27 cellular contexts compared by ENCODE assay signal in genomic region chr1:109566982-109567381, GRCh38. TPM values are rescaled to one million over a fixed set of nuclear protein-coding genes. Genes with fewer than 3 reads are reported as not detected.
DNase-seq lines count a peak whose midpoint lies in the region; ATAC-seq and TF ChIP-seq lines count a peak whose summit lies in the region.
"Had no signal": no experiment of that assay in that cellular context is flagged by ENCODE, and none has a peak within 500 bp of the region (broad histone marks: within the 10 kb centered on the region; RNA-seq: fewer than 3 reads in every experiment).

No MANE protein-coding gene starts in this region.

- H3K27me3 ChIP-seq in cardiac muscle cell (no peaks in the 10 kb centered on the region), trophoblast cell (ENCODE audit: insufficient read depth, low read length) (no peaks in the 10 kb centered on the region), osteoblast (ENCODE audit: insufficient read depth, low read length) (no peaks in the 10 kb centered on the region)
- no peaks in the 10 kb centered on the region for H3K27me3 ChIP-seq in CD4-positive, alpha-beta memory T cell (ENCODE audit: insufficient read depth, low read length)
- H3K27me3 ChIP-seq: BE2C had no signal

- no peak overlapping the region for H4K91ac ChIP-seq in trophoblast cell (ENCODE audit: low read depth, low read length)

- H3K9me3 Mint-ChIP-seq in CD4-positive, alpha-beta memory T cell: no peaks in the 10 kb centered on the region
- no peaks in the 10 kb centered on the region for H3K9me3 Mint-ChIP-seq in endothelial cell (ENCODE audit: unreplicated experiment)
- H3K9me3 Mint-ChIP-seq: CD14-positive monocyte had no signal

- WGBS in trophoblast cell (ENCODE audit: extremely low coverage, insufficient coverage, insufficient read length): no CpG with 5 or more reads among the region's 1 CpG

- H3K79me1 ChIP-seq in trophoblast cell (ENCODE audit: low read length): no peaks in the 10 kb centered on the region

- H3K9ac ChIP-seq in trophoblast cell (ENCODE audit: low read length): no peak overlapping the region

- H3K14ac ChIP-seq in trophoblast cell (ENCODE audit: low read length): no peak overlapping the region

- DNase-seq in cardiac muscle cell (ENCODE audit: low read depth in 1 of 2, low spot score in 1 of 2) (no peak), Right ventricle myocardium inferior (ENCODE audit: missing footprints) (no peak), endothelial cell (ENCODE audit: low spot score) (no peak), trophoblast cell (no peak), osteoblast (ENCODE audit: insufficient read length, low spot score, missing footprints) (no peak)
- DNase-seq in CD4-positive, alpha-beta memory T cell: no peak
- DNase-seq: 8988T, ACHN, BE2C, DMS153, DND-41, NCI-H2029 treated with DMSO at 0.1 percent for 48 hours, NCI-H2227 treated with DMSO at 0.1 percent for 48 hours, NCI-H526 treated with DMSO at 0.1 percent for 48 hours, SIG-M5 had no signal

- H3K27ac ChIP-seq in cardiac muscle cell (peak overlapping the region; percentile 14), trophoblast cell (ENCODE audit: low read depth, low read length) (no peak overlapping the region), osteoblast (ENCODE audit: low read depth, low read length) (no peak overlapping the region)
- H3K27ac ChIP-seq in CD4-positive, alpha-beta memory T cell (ENCODE audit: low read depth, low read length): no peak overlapping the region
- H3K27ac ChIP-seq: RWPE1, SK-N-MC had no signal

- TF ChIP-seq CTCF in cardiac muscle cell (IDR thresholded peaks at IDR 0.05; ENCODE audit: low read depth, low read length) (no peak), endothelial cell (IDR thresholded peaks at IDR 0.05; ENCODE audit: unreplicated experiment) (no peak), osteoblast (IDR thresholded peaks at IDR 0.05; ENCODE audit: extremely low read depth, low read depth, low read length) (no peak)

- ATAC-seq in Right ventricle myocardium inferior: no peak
- ATAC-seq in HG03460 (IDR thresholded peaks at IDR 0.05; ENCODE audit: unreplicated experiment): no peak
- ATAC-seq in GM21390 (IDR thresholded peaks at IDR 0.05; ENCODE audit: unreplicated experiment): no peak
- ATAC-seq: HCT116, K562 had no signal

- H2BK12ac ChIP-seq in trophoblast cell (ENCODE audit: low read length): no peak overlapping the region

- H3K36me3 ChIP-seq in cardiac muscle cell (no peaks in the 10 kb centered on the region), trophoblast cell (ENCODE audit: control insufficient read depth in 1 of 2, insufficient read depth in 2 of 2, low read length in 2 of 2) (no peaks in the 10 kb centered on the region), osteoblast (ENCODE audit: insufficient read depth, low read length) (no peaks in the 10 kb centered on the region)
- H3K36me3 ChIP-seq in CD4-positive, alpha-beta memory T cell (ENCODE audit: insufficient read depth, low read length): no peaks in the 10 kb centered on the region
- H3K36me3 ChIP-seq: BE2C had no signal

- no peak overlapping the region for H3K23ac ChIP-seq in trophoblast cell (ENCODE audit: low read length)

- H3K4me2 ChIP-seq in trophoblast cell (ENCODE audit: low read length): no peak overlapping the region
- H3K4me2 ChIP-seq in osteoblast (ENCODE audit: insufficient read depth, low read length): no peak overlapping the region

- H3K18ac ChIP-seq in trophoblast cell (ENCODE audit: low read length): no peak overlapping the region

- H2AK5ac ChIP-seq in trophoblast cell (ENCODE audit: low read length): no peak overlapping the region

- H3K9me3 ChIP-seq in cardiac muscle cell (ENCODE audit: low read depth) (no peaks in the 10 kb centered on the region), trophoblast cell (ENCODE audit: insufficient read depth, low read depth, low read length) (no peaks in the 10 kb centered on the region), osteoblast (ENCODE audit: low read depth, low read length) (no peaks in the 10 kb centered on the region)
- H3K9me3 ChIP-seq in CD4-positive, alpha-beta memory T cell (ENCODE audit: control insufficient read depth in 1 of 2, low read length in 2 of 2): no peaks in the 10 kb centered on the region
- H3K9me3 ChIP-seq: BE2C had no signal

- H2BK120ac ChIP-seq in trophoblast cell (ENCODE audit: insufficient read depth, low read length, poor library complexity): no peak overlapping the region

- peak overlapping the region in 6 of 7 donors; percentile 5 to 54 (median 24) for H3K27ac Mint-ChIP-seq in CD4-positive, alpha-beta memory T cell
- H3K27ac Mint-ChIP-seq in endothelial cell (ENCODE audit: unreplicated experiment): peak overlapping the region; percentile 43

- H3K27me3 Mint-ChIP-seq in CD4-positive, alpha-beta memory T cell: no peaks in the 10 kb centered on the region
- H3K27me3 Mint-ChIP-seq in endothelial cell (ENCODE audit: unreplicated experiment): no peaks in the 10 kb centered on the region

- H3K4me1 ChIP-seq in cardiac muscle cell (ENCODE audit: low read depth) (peaks cover 27% of the 10 kb centered on the region), trophoblast cell (ENCODE audit: control insufficient read depth in 1 of 2, insufficient read depth in 2 of 2, low read length in 2 of 2) (peaks cover 6 to 10% of the 10 kb centered on the region in 2 experiments), osteoblast (ENCODE audit: insufficient read depth, low read length) (peaks cover 9% of the 10 kb centered on the region)
- peaks cover 64% of the 10 kb centered on the region for H3K4me1 ChIP-seq in CD4-positive, alpha-beta memory T cell (ENCODE audit: insufficient read depth, low read length)
- H3K4me1 ChIP-seq: BE2C had no signal

- CTCF ChIA-PET in CD4-positive, alpha-beta memory T cell (lab: Charles Lee; ENCODE audit: partially characterized antibody): no interaction called here

- intact Hi-C loops in Right ventricle myocardium inferior (cut with DNase I): no loop called here
- intact Hi-C loops in CD4-positive, alpha-beta memory T cell (cut with micrococcal nuclease): loop anchor here (5.0 kb wide), 1 partner anchor 35 kb away; no protein-coding TSS in a partner anchor

- POLR2A ChIA-PET in CD4-positive, alpha-beta memory T cell (lab: Charles Lee; ENCODE audit: partially characterized antibody): no interaction called here

- no peak overlapping the region for H4K8ac ChIP-seq in trophoblast cell (ENCODE audit: low read depth, low read length)

- H2BK5ac ChIP-seq in trophoblast cell (ENCODE audit: low read depth, low read length, poor library complexity): no peak overlapping the region

- H3K4me1 Mint-ChIP-seq in CD4-positive, alpha-beta memory T cell: peaks cover 32 to 55% (median 38%) of the 10 kb centered on the region in 4 donors
- H3K4me1 Mint-ChIP-seq in endothelial cell (ENCODE audit: unreplicated experiment): peaks cover 32% of the 10 kb centered on the region

- H3K4me3 ChIP-seq in cardiac muscle cell (no peak overlapping the region), trophoblast cell (ENCODE audit: low read depth, low read length) (no peak overlapping the region), osteoblast (ENCODE audit: insufficient read depth, low read length) (no peak overlapping the region)
- H3K4me3 ChIP-seq in CD4-positive, alpha-beta memory T cell (ENCODE audit: low read length in 2 of 2): no peak overlapping the region
- H3K4me3 ChIP-seq: K562, SK-N-MC had no signal

- H2AFZ ChIP-seq in trophoblast cell (ENCODE audit: insufficient read depth, low read length, poor library complexity) (no peak overlapping the region), osteoblast (ENCODE audit: low read length) (no peak overlapping the region)

- H3K4ac ChIP-seq in trophoblast cell (ENCODE audit: low read depth, low read length): peak overlapping the region; percentile 59

- H3K4me3 Mint-ChIP-seq in CD4-positive, alpha-beta memory T cell: no peak overlapping the region
- no peak overlapping the region for H3K4me3 Mint-ChIP-seq in endothelial cell (ENCODE audit: unreplicated experiment)
- H3K4me3 Mint-ChIP-seq: CD14-positive monocyte had no signal

- H3K36me3 Mint-ChIP-seq in CD4-positive, alpha-beta memory T cell: no peaks in the 10 kb centered on the region
- H3K36me3 Mint-ChIP-seq in endothelial cell (ENCODE audit: low read depth, unreplicated experiment): peaks cover 5% of the 10 kb centered on the region

- no peak overlapping the region for H4K12ac ChIP-seq in trophoblast cell (ENCODE audit: low read depth, low read length)

- H3K79me2 ChIP-seq in trophoblast cell (ENCODE audit: control insufficient read depth, insufficient read depth, low read length, poor library complexity) (peaks cover 4% of the 10 kb centered on the region), osteoblast (ENCODE audit: insufficient read depth, low read length) (peaks cover 99% of the 10 kb centered on the region)

- H4K20me1 ChIP-seq in osteoblast (ENCODE audit: insufficient read depth, low read length): peaks cover 68% of the 10 kb centered on the region

RNA-seq across cellular contexts. Expression of gene GNAI3, which starts 18.6 kb away (rescaled TPM):
- total RNA-seq in cardiac muscle cell (4.7 and 5.0 TPM in 2 replicates), Right ventricle myocardium inferior (2.3 TPM), endothelial cell (ENCODE audit: unreplicated experiment) (17.7 TPM), osteoblast (14.1 and 15.0 TPM in 2 replicates)
- 7.9 and 9.3 TPM in 2 replicates for polyA plus RNA-seq in cardiac muscle cell
- 1 to 10 TPM; 7.7 to 8.1 TPM for total RNA-seq in CD4-positive, alpha-beta memory T cell
- 10 to 100 TPM in 1 of 2 donors, 1 to 10 TPM in 1; 9.8 to 11.6 TPM for polyA plus RNA-seq in CD4-positive, alpha-beta memory T cell
- 6.9 and 7.0 TPM in 2 replicates for polyA plus RNA-seq in trophoblast cell (2013)

RNA-seq across cellular contexts. Expression of gene GPR61, which starts 27.3 kb away (rescaled TPM):
- total RNA-seq in cardiac muscle cell: 1.9 and 3.3 TPM in 2 replicates
- 1.9 and 2.7 TPM in 2 replicates for polyA plus RNA-seq in cardiac muscle cell
- total RNA-seq in Right ventricle myocardium inferior: not detected
- total RNA-seq in CD4-positive, alpha-beta memory T cell: under 1 TPM in 1 of 2 experiments, not detected in 1; 0.53 TPM
- under 1 TPM; 0.35 to 0.84 TPM for polyA plus RNA-seq in CD4-positive, alpha-beta memory T cell
- not detected for total RNA-seq in endothelial cell (ENCODE audit: unreplicated experiment)
- polyA plus RNA-seq in trophoblast cell (2013): not detected in 2 replicates
- not detected in 2 replicates for total RNA-seq in osteoblast
- total RNA-seq: H4, HT-29, LHCN-M2, MCF 10A had no signal

RNA-seq across cellular contexts. Expression of gene GNAT2, which starts 52.4 kb away (rescaled TPM):
- total RNA-seq in cardiac muscle cell (not detected in 2 replicates), Right ventricle myocardium inferior (not detected), endothelial cell (ENCODE audit: unreplicated experiment) (0.26 TPM), osteoblast (0.29 and 0.72 TPM in 2 replicates)
- 0.22 TPM in 1 of 2 replicates, not detected in the other for polyA plus RNA-seq in cardiac muscle cell
- not detected for total RNA-seq in CD4-positive, alpha-beta memory T cell
- polyA plus RNA-seq in CD4-positive, alpha-beta memory T cell: not detected
- polyA plus RNA-seq in trophoblast cell (2013): 0.04 TPM in 1 of 2 replicates, not detected in the other
- total RNA-seq: HT-29, LHCN-M2, MCF 10A, NCI-H460 had no signal
- polyA plus RNA-seq: CD14-positive monocyte had no signal

RNA-seq across cellular contexts. Expression of gene AMPD2, which starts 52.7 kb away (rescaled TPM):
- total RNA-seq in cardiac muscle cell (72.8 and 116 TPM in 2 replicates), Right ventricle myocardium inferior (11.9 TPM), endothelial cell (ENCODE audit: unreplicated experiment) (92.7 TPM), osteoblast (55.4 and 59.4 TPM in 2 replicates)
- polyA plus RNA-seq in cardiac muscle cell: 47.9 and 53.2 TPM in 2 replicates
- total RNA-seq in CD4-positive, alpha-beta memory T cell: 10 to 100 TPM; 87.0 to 96.1 TPM
- 10 to 100 TPM; 43.8 to 56.2 TPM for polyA plus RNA-seq in CD4-positive, alpha-beta memory T cell
- 31.5 and 36.1 TPM in 2 replicates for polyA plus RNA-seq in trophoblast cell (2013)

RNA-seq across cellular contexts. Expression of gene AMIGO1, which starts 57.5 kb away (rescaled TPM):
- total RNA-seq in cardiac muscle cell (10.5 and 11.2 TPM in 2 replicates), Right ventricle myocardium inferior (18.3 TPM), endothelial cell (ENCODE audit: unreplicated experiment) (1.2 TPM), osteoblast (2.1 and 2.5 TPM in 2 replicates)
- 7.7 and 10.1 TPM in 2 replicates for polyA plus RNA-seq in cardiac muscle cell
- total RNA-seq in CD4-positive, alpha-beta memory T cell: 10 to 100 TPM; 28.1 to 29.3 TPM
- polyA plus RNA-seq in CD4-positive, alpha-beta memory T cell: 10 to 100 TPM in 1 of 2 donors, 1 to 10 TPM in 1; 6.4 to 19.8 TPM
- polyA plus RNA-seq in trophoblast cell (2013): 0.08 and 0.12 TPM in 2 replicates
